In the genomic region with DNA sequence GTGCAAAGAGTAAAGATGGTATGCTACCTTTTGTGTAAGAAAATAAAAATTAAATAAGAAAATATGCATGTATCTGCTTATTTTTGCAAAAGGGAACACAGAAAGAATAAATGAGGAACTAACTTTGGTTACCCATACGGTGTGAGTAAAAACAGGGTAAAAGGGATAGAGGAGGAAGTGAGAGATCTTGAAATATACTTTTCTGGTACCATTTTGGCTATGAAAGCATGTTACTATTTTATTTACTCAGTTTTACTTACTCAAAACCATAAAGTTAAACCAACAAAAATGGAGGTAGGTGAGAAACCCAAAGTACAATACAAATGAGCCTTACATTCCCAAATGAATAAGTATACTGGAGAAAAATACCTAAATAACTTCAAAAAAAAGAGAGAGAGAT, we compare ENCODE assay signal across 14 cellular contexts.
"Had no signal": no experiment of that assay in that cellular context is flagged by ENCODE, and none has a peak within 500 bp of the region (broad histone marks: within the 10 kb centered on the region; RNA-seq: fewer than 3 reads in every experiment).

No MANE protein-coding gene starts in this region.

- ATAC-seq: effector memory CD8-positive, alpha-beta T cell; gastroesophageal sphincter; left lung; natural killer cell; stimulated activated effector memory CD8-positive, alpha-beta T cell treated with anti-CD3 and anti-CD28 coated beads, Interleukin-12 subunit alpha, Interleukin-12 subunit beta, amount 100 ng/mL, for 72 hours had no signal

- DNase-seq: activated CD4-positive, alpha-beta memory T cell treated with anti-CD3 and anti-CD28 coated beads for 36 hours; activated CD4-positive, alpha-beta T cell treated with anti-CD3 and anti-CD28 coated beads for 1 hour; activated gamma-delta T cell; activated naive CD8-positive, alpha-beta T cell treated with anti-CD3 and anti-CD28 coated beads for 36 hours; activated T-cell treated with anti-CD3 and anti-CD28 coated beads, Interleukin-2, amount 50 U/mL, for 48 hours; brain microvascular endothelial cell; effector memory CD8-positive, alpha-beta T cell; left lung; natural killer cell; nucleus accumbens; tibial artery; uterus had no signal
